Comparison of ENCODE assay signal across 12 cellular contexts in the genomic region with DNA sequence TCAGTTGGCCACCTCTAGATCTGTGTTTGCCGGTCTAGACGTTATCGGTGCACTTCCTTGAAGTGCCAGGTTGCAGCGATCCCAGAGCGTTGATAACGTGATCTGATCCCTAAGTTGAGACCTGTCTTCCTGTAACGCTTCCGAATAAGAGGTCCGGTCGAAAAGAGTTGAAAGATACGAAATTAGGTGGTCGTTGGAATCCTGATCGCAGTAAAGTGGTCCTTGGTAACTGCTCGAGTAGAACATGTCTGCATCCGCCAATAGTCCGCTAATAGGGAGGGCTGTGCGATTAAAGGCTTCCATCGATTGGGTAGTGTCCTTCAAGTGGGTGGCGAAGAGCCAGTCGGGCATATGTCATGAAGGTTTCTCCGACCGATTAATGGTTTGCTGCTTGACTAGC. TPM values are rescaled to one million over a fixed set of nuclear protein-coding genes. Genes with fewer than 3 reads are reported as not detected.
DNase-seq lines count a peak whose midpoint lies in the region; ATAC-seq and TF ChIP-seq lines count a peak whose summit lies in the region.
"Had no signal": no experiment of that assay in that cellular context is flagged by ENCODE, and none has a peak within 500 bp of the region (broad histone marks: within the 10 kb centered on the region; RNA-seq: fewer than 3 reads in every experiment).

No MANE protein-coding gene starts in this region.

- peaks cover 72% of the 10 kb centered on the region for H3K4me1 Mint-ChIP-seq in activated naive CD4-positive, alpha-beta T cell treated with anti-CD3 and anti-CD28 coated beads, Interleukin-2, amount 10 ng/mL, durations not matched to agents 7 days and 5 days
- H3K4me1 Mint-ChIP-seq in activated naive CD8-positive, alpha-beta T cell treated with anti-CD3 and anti-CD28 coated beads for 36 hours: peaks cover 65% of the 10 kb centered on the region

- H3K4me3 ChIP-seq in lower lobe of right lung (peak overlapping the region; percentile 10), thoracic aorta (peak overlapping the region; percentile 23), BE2C (ENCODE audit: low read depth, low read length) (no peak overlapping the region)

- TF ChIP-seq CTCF in lower lobe of right lung (IDR thresholded peaks at IDR 0.05) (no peak), thoracic aorta (IDR thresholded peaks at IDR 0.05) (no peak), BE2C (IDR thresholded peaks at IDR 0.05; ENCODE audit: low read depth, low read length) (no peak)

- H3K27me3 Mint-ChIP-seq in activated naive CD4-positive, alpha-beta T cell treated with anti-CD3 and anti-CD28 coated beads, Interleukin-2, amount 10 ng/mL, durations not matched to agents 7 days and 5 days: peaks cover 12% of the 10 kb centered on the region
- H3K27me3 Mint-ChIP-seq in activated naive CD8-positive, alpha-beta T cell treated with anti-CD3 and anti-CD28 coated beads for 36 hours: peaks cover 11% of the 10 kb centered on the region

- no peak overlapping the region for H3K27ac ChIP-seq in lower lobe of right lung
- no peak overlapping the region for H3K27ac ChIP-seq in thoracic aorta

- H3K4me1 ChIP-seq in lower lobe of right lung: peaks cover 68% of the 10 kb centered on the region
- H3K4me1 ChIP-seq in thoracic aorta (ENCODE audit: control insufficient read depth in 1 of 2, low read depth in 2 of 2): peaks cover 29 to 50% of the 10 kb centered on the region in 2 donors
- no peaks in the 10 kb centered on the region for H3K4me1 ChIP-seq in BE2C

- no peak overlapping the region for H3K4me3 Mint-ChIP-seq in activated naive CD4-positive, alpha-beta T cell treated with anti-CD3 and anti-CD28 coated beads, Interleukin-2, amount 10 ng/mL, durations not matched to agents 7 days and 5 days
- peak overlapping the region; percentile 54 for H3K4me3 Mint-ChIP-seq in activated naive CD8-positive, alpha-beta T cell treated with anti-CD3 and anti-CD28 coated beads for 36 hours

- no peak for DNase-seq in activated naive CD4-positive, alpha-beta T cell treated with anti-CD3 and anti-CD28 coated beads, Interleukin-2, amount 10 ng/mL, durations not matched to agents 7 days and 5 days
- no peak for DNase-seq in activated naive CD4-positive, alpha-beta T cell treated with anti-CD3 and anti-CD28 coated beads, Interleukin-2, amount 50 U/mL, for 16 hours
- no peak for DNase-seq in activated naive CD8-positive, alpha-beta T cell treated with anti-CD3 and anti-CD28 coated beads for 36 hours
- DNase-seq in lower lobe of right lung (no peak), thoracic aorta (ENCODE audit: low spot score) (no peak), activated gamma-delta T cell treated with Interleukin-2 at 50 U/mL for 16 hours (no peak), NCI-H187 (lab: John Stamatoyannopoulos, UW) (no peak), BE2C (no peak)
- DNase-seq: foreskin melanocyte, NCI-H1930 had no signal

- H3K36me3 ChIP-seq in lower lobe of right lung (peaks cover 68% of the 10 kb centered on the region), thoracic aorta (peaks cover 53% of the 10 kb centered on the region), BE2C (peaks cover 71% of the 10 kb centered on the region)

- H3K27me3 ChIP-seq in lower lobe of right lung (ENCODE audit: low read depth): no peaks in the 10 kb centered on the region
- H3K27me3 ChIP-seq in thoracic aorta (replicated peaks; ENCODE audit: insufficient read depth): no peaks in the 10 kb centered on the region
- no peaks in the 10 kb centered on the region for H3K27me3 ChIP-seq in BE2C

- H3K9me3 ChIP-seq in lower lobe of right lung (no peaks in the 10 kb centered on the region), thoracic aorta (no peaks in the 10 kb centered on the region), BE2C (no peaks in the 10 kb centered on the region)

- peaks cover 5% of the 10 kb centered on the region for H3K9me3 Mint-ChIP-seq in activated naive CD4-positive, alpha-beta T cell treated with anti-CD3 and anti-CD28 coated beads, Interleukin-2, amount 10 ng/mL, durations not matched to agents 7 days and 5 days
- H3K9me3 Mint-ChIP-seq in activated naive CD8-positive, alpha-beta T cell treated with anti-CD3 and anti-CD28 coated beads for 36 hours: peaks cover 4% of the 10 kb centered on the region

- peak overlapping the region; percentile 21 for H3K27ac Mint-ChIP-seq in activated naive CD4-positive, alpha-beta T cell treated with anti-CD3 and anti-CD28 coated beads, Interleukin-2, amount 10 ng/mL, durations not matched to agents 7 days and 5 days
- H3K27ac Mint-ChIP-seq in activated naive CD8-positive, alpha-beta T cell treated with anti-CD3 and anti-CD28 coated beads for 36 hours: peak overlapping the region; percentile 72

- CTCF ChIA-PET in activated naive CD4-positive, alpha-beta T cell treated with anti-CD3 and anti-CD28 coated beads, Interleukin-2, amount 10 ng/mL, durations not matched to agents 7 days and 5 days (lab: Charles Lee): no interaction called here

- ATAC-seq in lower lobe of right lung: no peak
- no peak for ATAC-seq in thoracic aorta (ENCODE audit: insufficient number of reproducible peaks, low FRiP score, low read depth)

- peaks cover 72% of the 10 kb centered on the region for H3K36me3 Mint-ChIP-seq in activated naive CD4-positive, alpha-beta T cell treated with anti-CD3 and anti-CD28 coated beads, Interleukin-2, amount 10 ng/mL, durations not matched to agents 7 days and 5 days
- peaks cover 69% of the 10 kb centered on the region for H3K36me3 Mint-ChIP-seq in activated naive CD8-positive, alpha-beta T cell treated with anti-CD3 and anti-CD28 coated beads for 36 hours

- intact Hi-C loops in lower lobe of right lung (cut with DNase I): no loop called here

RNA-seq across cellular contexts. Expression of a gene that starts 2.7 kb away (rescaled TPM):
- 100 to 1,000 TPM; 310 to 318 TPM for total RNA-seq in activated naive CD8-positive, alpha-beta T cell treated with anti-CD3 and anti-CD28 coated beads for 36 hours
- total RNA-seq in lower lobe of right lung (298 TPM), thoracic aorta (100 to 1,000 TPM; 264 to 365 TPM)
- polyA plus RNA-seq in BE2C (2012; ENCODE audit: insufficient read depth, insufficient read length, low read depth): 340 TPM

RNA-seq across cellular contexts. Expression of a gene that starts 27.4 kb away (rescaled TPM):
- not detected for total RNA-seq in activated naive CD8-positive, alpha-beta T cell treated with anti-CD3 and anti-CD28 coated beads for 36 hours
- total RNA-seq in lower lobe of right lung (not detected), thoracic aorta (not detected)
- not detected for polyA plus RNA-seq in BE2C (2012; ENCODE audit: insufficient read depth, insufficient read length, low read depth)
- total RNA-seq: mesenteric fat pad, OCI-LY7 had no signal
